Comparison of ENCODE assay signal across 12 cellular contexts in the genomic region with DNA sequence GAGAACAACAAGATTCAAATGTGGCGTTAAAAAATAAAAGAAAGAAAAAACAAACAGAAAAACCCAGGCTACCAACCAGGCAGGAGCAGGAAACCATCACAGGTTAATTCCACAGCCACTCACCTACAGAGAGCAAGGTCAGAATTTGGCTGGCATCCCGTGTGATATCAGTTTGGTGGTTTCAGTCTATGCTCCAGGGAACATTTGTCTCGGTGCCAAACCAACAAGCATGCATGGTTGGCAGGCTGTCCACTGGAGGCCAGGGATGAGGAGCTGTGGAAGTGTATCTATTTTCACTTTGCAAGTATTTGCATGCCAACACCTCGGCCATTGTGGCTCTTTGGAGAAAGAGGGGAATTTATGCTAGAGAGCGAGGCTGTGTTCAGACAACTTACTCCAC. TPM values are rescaled to one million over a fixed set of nuclear protein-coding genes. Genes with fewer than 3 reads are reported as not detected.
A peak's percentile ranks its signal among the peaks of the same experiment; 100 is the strongest.
DNase-seq lines count a peak whose midpoint lies in the region; ATAC-seq, FAIRE-seq and TF ChIP-seq lines count a peak whose summit lies in the region.
"Had no signal": no experiment of that assay in that cellular context is flagged by ENCODE, and none has a peak within 500 bp of the region (broad histone marks: within the 10 kb centered on the region; RNA-seq: fewer than 3 reads in every experiment).

No MANE protein-coding gene starts in this region.

- no peaks in the 10 kb centered on the region for H3K9me3 ChIP-seq in right lobe of liver

- WGBS in right lobe of liver (ENCODE audit: insufficient coverage, low coverage, low lambda C conversion rate, missing lambda C conversion rate) = 15% methylated on average over 4 of the region's 5 CpGs

- FAIRE-seq in bronchial epithelial cell (lab: Jason Lieb, UNC) = no peak

- H3K36me3 ChIP-seq in bronchial epithelial cell (ENCODE audit: control insufficient read depth, insufficient read depth, low read length) (no peaks in the 10 kb centered on the region), right lobe of liver (no peaks in the 10 kb centered on the region)
- H3K36me3 ChIP-seq: breast epithelium had no signal

- TF ChIP-seq POLR2A in right lobe of liver (IDR thresholded peaks at IDR 0.05) = no peak

- TF ChIP-seq CTCF in bronchial epithelial cell (IDR thresholded peaks at IDR 0.05; ENCODE audit: insufficient read depth, low read length, severe bottlenecking) (no peak), right lobe of liver (IDR thresholded peaks at IDR 0.05) (no peak)

- H3K4me3 ChIP-seq in bronchial epithelial cell (ENCODE audit: low read depth, low read length) (no peak overlapping the region), right lobe of liver (no peak overlapping the region)
- H3K4me3 ChIP-seq: breast epithelium had no signal

- peak; percentile 87 to 95 (median 92) for ATAC-seq in right lobe of liver
- ATAC-seq in GM21447 (IDR thresholded peaks at IDR 0.05; ENCODE audit: unreplicated experiment) = no peak
- no peak for ATAC-seq in HG03457 (IDR thresholded peaks at IDR 0.05; ENCODE audit: unreplicated experiment)

- DNase-seq in DMS79 (lab: John Stamatoyannopoulos, UW) (peak; percentile 83), NCI-H2107 treated with DMSO at 0.1 percent for 48 hours (lab: John Stamatoyannopoulos, UW; ENCODE audit: unreplicated experiment) (peak; percentile 98), bronchial epithelial cell (ENCODE audit: low read depth) (peak; percentile 83), right lobe of liver (peak; percentile 80 to 95 (median 85)), NAMALWA (ENCODE audit: low spot score) (no peak)
- DNase-seq in activated CD8-positive, alpha-beta memory T cell treated with anti-CD3 and anti-CD28 coated beads, Interleukin-2, amount 50 U/mL, for 4 hours = no peak
- DNase-seq: activated T-cell treated with anti-CD3 and anti-CD28 coated beads, Interleukin-2, amount 50 U/mL, for 48 hours; islet precursor cell; MV-4-11 had no signal

- intact Hi-C loops in right lobe of liver (cut with DNase I) = no loop called here

- peaks cover 0 to 46% (median 14%) of the 10 kb centered on the region in 4 donors for H3K4me1 ChIP-seq in right lobe of liver
- H3K4me1 ChIP-seq: breast epithelium had no signal

- peaks cover 8% of the 10 kb centered on the region for H3K27me3 ChIP-seq in bronchial epithelial cell (ENCODE audit: control insufficient read depth, insufficient read depth, low read length)
- no peaks in the 10 kb centered on the region for H3K27me3 ChIP-seq in right lobe of liver
- H3K27me3 ChIP-seq: breast epithelium had no signal

- peak overlapping the region; percentile 56 to 82 (median 82) for H3K27ac ChIP-seq in right lobe of liver
- H3K27ac ChIP-seq: breast epithelium had no signal

RNA-seq across cellular contexts. Expression of gene PROX1, which starts 53.1 kb away (rescaled TPM):
- total RNA-seq in bronchial epithelial cell = under 0.01 TPM in 2 replicates
- total RNA-seq in right lobe of liver = 100 to 1,000 TPM in 4 of 6 experiments, 10 to 100 TPM in 2; 79.6 to 186 (median 164) TPM

Comparison
In these comparisons a context has a peak if more than half of its experiments do, and no peak if none do; other contexts are left out.
1. DNase-seq: peak in DMS79 (single experiment), NCI-H2107 treated with DMSO at 0.1 percent for 48 hours (single experiment), bronchial epithelial cell (single experiment) and right lobe of liver (3 of 3); none in activated CD8-positive, alpha-beta memory T cell treated with anti-CD3 and anti-CD28 coated beads, Interleukin-2, amount 50 U/mL, for 4 hours (single experiment) and NAMALWA (single experiment).
2. ATAC-seq: peak in right lobe of liver (4 of 4); none in GM21447 (single experiment) and HG03457 (single experiment).
3. RNA of gene PROX1, which starts 53.1 kb away (total RNA-seq): 79.6 to 186 TPM in right lobe of liver; under 0.01 TPM in bronchial epithelial cell; every median in the first group is over 10 times any median in the second.